In genomic region chr10:105597297-105597696, GRCh38 we compare ENCODE assay signal across 13 cellular contexts.
A peak's percentile ranks its signal among the peaks of the same experiment; 100 is the strongest.
DNase-seq lines count a peak whose midpoint lies in the region; ATAC-seq and TF ChIP-seq lines count a peak whose summit lies in the region.
"Had no signal": no experiment of that assay in that cellular context is flagged by ENCODE, and none has a peak within 500 bp of the region (broad histone marks: within the 10 kb centered on the region; RNA-seq: fewer than 3 reads in every experiment).

No MANE protein-coding gene starts in this region.

- no peaks in the 10 kb centered on the region for H3K4me1 ChIP-seq in HEK293 (ENCODE audit: control insufficient read depth, insufficient read depth, low read length)
- H3K4me1 ChIP-seq: A549 had no signal

- ATAC-seq in left colon (peak; percentile 95), esophagus mucosa (no peak)
- ATAC-seq: A549; CD8-positive, alpha-beta T cell had no signal

- no peaks in the 10 kb centered on the region for H3K9me3 ChIP-seq in HEK293 (ENCODE audit: control insufficient read depth, insufficient read depth, low read depth, low read length)
- H3K9me3 ChIP-seq: A549 had no signal

- H3K4me3 ChIP-seq in HEK293 (ENCODE audit: low read depth, low read length) (no peak overlapping the region), retinal pigment epithelial cell (ENCODE audit: low read length) (no peak overlapping the region)
- H3K4me3 ChIP-seq: A549 had no signal

- POLR2A ChIA-PET in HEK293 (lab: Yijun Ruan, JAX) = no interaction called here

- H3K36me3 ChIP-seq in HEK293 (ENCODE audit: control insufficient read depth in 2 of 2, insufficient read depth in 1 of 2, low read length in 2 of 2) = no peaks in the 10 kb centered on the region

- TF ChIP-seq CTCF in HEK293 (tag by site-specific recombination; IDR thresholded peaks at IDR 0.05) (no peak), retinal pigment epithelial cell (conservative IDR thresholded peaks at IDR 0.05; ENCODE audit: low read depth, low read length) (no peak)

- H3K27ac ChIP-seq in HEK293 (ENCODE audit: extremely low read depth, low read depth, low read length) = no peak overlapping the region
- H3K27ac ChIP-seq: A549 had no signal

- CTCF ChIA-PET in HEK293 (lab: Yijun Ruan, JAX) = no interaction called here

- intact Hi-C loops in left colon (cut with DNase I, micrococcal nuclease) = no loop called here

- DNase-seq in NCI-H1048 (lab: John Stamatoyannopoulos, UW) (peak; percentile 13), left colon (no peak), retinal pigment epithelial cell (ENCODE audit: low read depth) (peak; percentile 66), DMS114 treated with DMSO at 0.1 percent for 48 hours (lab: John Stamatoyannopoulos, UW; ENCODE audit: unreplicated experiment) (no peak)
- DNase-seq: CD8-positive, alpha-beta T cell; COR-L47; DND-41; GF-D8; GOT3; H9 had no signal

TF ChIP-seq in HEK293, 187 proteins besides CTCF, POLR2A, EP300 and RAD21:
- TF ChIP-seq HOXD13 (CRISPR knock-in tag; IDR thresholded peaks at IDR 0.05; ENCODE audit: borderline replicate concordance) (peak; percentile 47; the same call in 1 of the 2 replicates), ZNF677 (tag by site-specific recombination; IDR thresholded peaks at IDR 0.05) (no peak), ZNF16 (tag by site-specific recombination; IDR thresholded peaks at IDR 0.05; ENCODE audit: low read depth) (no peak)

Comparison
In these comparisons a context has a peak if more than half of its experiments do, and no peak if none do; other contexts are left out.
1. DNase-seq: peak in NCI-H1048 (single experiment) and retinal pigment epithelial cell (single experiment); none in left colon (0 of 2) and DMS114 treated with DMSO at 0.1 percent for 48 hours (single experiment).